ENCODE assay signal across 8 cellular contexts in the genomic region with DNA sequence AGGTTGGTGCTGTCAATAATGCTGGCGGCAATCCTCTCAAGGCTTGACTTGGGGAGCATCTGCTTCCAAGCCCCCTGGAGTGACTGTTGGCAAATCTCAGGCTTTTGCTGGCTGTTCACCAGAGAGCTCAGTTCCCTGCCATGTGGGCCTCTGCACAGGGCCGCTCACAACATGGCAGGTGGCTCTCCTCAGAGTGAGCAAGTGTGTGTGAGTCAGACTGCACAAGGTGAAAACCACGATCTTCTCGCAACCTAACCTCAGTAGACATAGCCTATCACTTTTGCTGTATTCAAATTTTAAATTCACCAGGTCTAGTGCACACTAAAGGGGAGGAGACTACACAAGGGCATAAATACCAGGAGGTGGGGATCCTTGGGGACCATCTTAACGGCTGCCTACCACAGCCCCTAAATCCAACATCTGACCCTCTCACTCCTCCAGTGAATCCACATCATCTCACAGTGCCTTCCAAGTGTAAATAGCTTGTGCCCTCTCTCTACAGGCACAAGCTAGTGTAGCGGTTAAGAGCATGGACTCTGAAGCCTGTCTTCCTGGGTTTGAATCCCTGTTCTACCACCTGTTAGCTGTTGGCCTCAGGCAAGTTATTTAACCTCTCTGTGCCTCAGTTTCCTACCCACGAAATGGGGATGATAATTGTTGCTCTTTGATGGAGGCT.
DNase-seq lines count a peak whose midpoint lies in the region; ATAC-seq and TF ChIP-seq lines count a peak whose summit lies in the region.

No MANE protein-coding gene starts in this region.

- ATAC-seq in GM18505 (IDR thresholded peaks at IDR 0.05; ENCODE audit: unreplicated experiment) (peak; percentile 94), HG02642 (IDR thresholded peaks at IDR 0.05; ENCODE audit: poor library complexity, unreplicated experiment) (peak; percentile 81)

- intact Hi-C loops in activated naive CD4-positive, alpha-beta T cell treated with anti-CD3 and anti-CD28 coated beads for 36 hours (cut with micrococcal nuclease), result loop anchor here (1.0 to 5.0 kb wide), 10 partner anchors 24 to 773 kb away; a partner anchor contains a TSS

- H3K4me1 Mint-ChIP-seq in activated naive CD4-positive, alpha-beta T cell treated with anti-CD3 and anti-CD28 coated beads for 36 hours (ENCODE audit: low read depth), result peaks cover 21% of the 10 kb centered on the region

- no peak for TF ChIP-seq POLR2A in GM18505 (IDR thresholded peaks at IDR 0.05; ENCODE audit: borderline replicate concordance, extremely low read depth, insufficient read depth, insufficient read length)

- no peaks in the 10 kb centered on the region for H3K27me3 Mint-ChIP-seq in activated naive CD4-positive, alpha-beta T cell treated with anti-CD3 and anti-CD28 coated beads for 36 hours (ENCODE audit: low read depth)

- H3K9me3 Mint-ChIP-seq in activated naive CD4-positive, alpha-beta T cell treated with anti-CD3 and anti-CD28 coated beads for 36 hours, result no peaks in the 10 kb centered on the region

- H3K4me3 Mint-ChIP-seq in activated naive CD4-positive, alpha-beta T cell treated with anti-CD3 and anti-CD28 coated beads for 36 hours, result no peak overlapping the region

- DNase-seq in NCI-H69 (lab: John Stamatoyannopoulos, UW) (peak; percentile 88), NCI-H1436 (lab: John Stamatoyannopoulos, UW) (no peak), HCEC 1CT (no peak), NCI-H1105 treated with DMSO at 0.1 percent for 48 hours (lab: John Stamatoyannopoulos, UW) (no peak)
- peak; percentile 85 for DNase-seq in activated naive CD4-positive, alpha-beta T cell treated with anti-CD3 and anti-CD28 coated beads for 36 hours
- peak; percentile 3 to 18 for DNase-seq in stimulated activated CD8-positive, alpha-beta memory T cell treated with anti-CD3 and anti-CD28 coated beads, Interleukin-7, amount 100 ng/mL, for 1 hour (ENCODE audit: low read depth in 2 of 2)

- H3K36me3 Mint-ChIP-seq in activated naive CD4-positive, alpha-beta T cell treated with anti-CD3 and anti-CD28 coated beads for 36 hours (ENCODE audit: low read depth), result no peaks in the 10 kb centered on the region

- peak overlapping the region; percentile 81 for H3K27ac Mint-ChIP-seq in activated naive CD4-positive, alpha-beta T cell treated with anti-CD3 and anti-CD28 coated beads for 36 hours

- CTCF ChIA-PET in activated naive CD4-positive, alpha-beta T cell treated with anti-CD3 and anti-CD28 coated beads for 36 hours (lab: Charles Lee), result interaction anchor here (0.7 to 1.6 kb wide), 4 partner anchors 30 to 78 kb away, joined by 3 to 6 read pairs (median 4); no protein-coding TSS in a partner anchor

Comparison
In these comparisons a context has a peak if more than half of its experiments do, and no peak if none do; other contexts are left out.
1. DNase-seq: peak in NCI-H69 (single experiment), activated naive CD4-positive, alpha-beta T cell treated with anti-CD3 and anti-CD28 coated beads for 36 hours (single experiment) and stimulated activated CD8-positive, alpha-beta memory T cell treated with anti-CD3 and anti-CD28 coated beads, Interleukin-7, amount 100 ng/mL, for 1 hour (2 of 2); none in NCI-H1436 (single experiment), HCEC 1CT (single experiment) and NCI-H1105 treated with DMSO at 0.1 percent for 48 hours (single experiment).